ENCODE assay signal across 8 cellular contexts in genomic region chr10:73096041-73096451, GRCh38. TPM values are rescaled to one million over a fixed set of nuclear protein-coding genes. Genes with fewer than 3 reads are reported as not detected.
DNase-seq lines count a peak whose midpoint lies in the region; ATAC-seq and TF ChIP-seq lines count a peak whose summit lies in the region.

No MANE protein-coding gene starts in this region.

- H3K9me3 ChIP-seq in DOHH2 (ENCODE audit: control insufficient read depth, insufficient read depth, low read length) (no peaks in the 10 kb centered on the region), Loucy (ENCODE audit: insufficient read depth, low read depth, low read length) (no peaks in the 10 kb centered on the region), body of pancreas (no peaks in the 10 kb centered on the region), iPS-20b (ENCODE audit: insufficient read depth, low read depth, low read length) (no peaks in the 10 kb centered on the region)

- no peaks in the 10 kb centered on the region for H3K9me2 ChIP-seq in DOHH2 (replicated peaks; ENCODE audit: control insufficient read depth, low read length)
- no peaks in the 10 kb centered on the region for H3K9me2 ChIP-seq in Loucy (replicated peaks; ENCODE audit: low read depth, low read length)

- H3K36me3 ChIP-seq in DOHH2 (ENCODE audit: control insufficient read depth, low read length) = peaks cover 22% of the 10 kb centered on the region
- H3K36me3 ChIP-seq in Loucy (ENCODE audit: insufficient read depth, low read length) = no peaks in the 10 kb centered on the region
- H3K36me3 ChIP-seq in body of pancreas (replicated peaks in 1 of 2; ENCODE audit: insufficient read depth in 1 of 2, low read depth in 2 of 2) = no peaks in the 10 kb centered on the region
- H3K36me3 ChIP-seq in iPS-20b (ENCODE audit: insufficient read depth, low read depth, low read length) = no peaks in the 10 kb centered on the region

- peak overlapping the region; percentile 91 for H3K9ac ChIP-seq in Loucy (ENCODE audit: low read depth, low read length, poor library complexity, severe bottlenecking)
- peak overlapping the region; percentile 85 for H3K9ac ChIP-seq in iPS-20b (ENCODE audit: low read depth, low read length)

- H3K79me2 ChIP-seq in DOHH2 (ENCODE audit: control insufficient read depth, low read length) = peaks cover 54% of the 10 kb centered on the region
- H3K79me2 ChIP-seq in Loucy (ENCODE audit: insufficient read depth, low read length) = peaks cover 50% of the 10 kb centered on the region

- no peak for TF ChIP-seq CTCF in DOHH2 (IDR thresholded peaks at IDR 0.05; ENCODE audit: low read depth, low read length, poor library complexity, severe bottlenecking)
- TF ChIP-seq CTCF in Loucy (conservative IDR thresholded peaks at IDR 0.05; ENCODE audit: low read length) = no peak
- no peak for TF ChIP-seq CTCF in body of pancreas (IDR thresholded peaks at IDR 0.05)

- H3K27me3 ChIP-seq in DOHH2 (ENCODE audit: control insufficient read depth, low read length) (no peaks in the 10 kb centered on the region), Loucy (ENCODE audit: insufficient read depth, low read length, poor library complexity, severe bottlenecking) (no peaks in the 10 kb centered on the region), body of pancreas (no peaks in the 10 kb centered on the region), iPS-20b (ENCODE audit: insufficient read depth, low read length) (no peaks in the 10 kb centered on the region)

- DNase-seq in UCSD-AML1 (lab: John Stamatoyannopoulos, UW; ENCODE audit: unreplicated experiment) = peak; percentile 75
- peak; percentile 67 to 76 (median 70) for DNase-seq in body of pancreas
- DNase-seq in stimulated activated CD4-positive, alpha-beta T cell treated with anti-CD3 and anti-CD28 coated beads, Interleukin-12 subunit alpha, Interleukin-12 subunit beta, amount 100 ng/mL, for 24 hours (ENCODE audit: low read depth in 2 of 2) = peak; percentile 56 to 58
- no peak for DNase-seq in HPDE6-E6E7 (ENCODE audit: extremely low spot score)

- H3K4me3 ChIP-seq in DOHH2 (ENCODE audit: low read length) (peak overlapping the region; percentile 84), Loucy (ENCODE audit: low read length, poor library complexity, severe bottlenecking) (peak overlapping the region; percentile 84), body of pancreas (peak overlapping the region; percentile 32 to 49), iPS-20b (ENCODE audit: low read length) (peak overlapping the region; percentile 85)

- no peak for TF ChIP-seq POLR2A in body of pancreas (IDR thresholded peaks at IDR 0.05)

- H3K4me2 ChIP-seq in DOHH2 (ENCODE audit: low read length) (peak overlapping the region; percentile 72), Loucy (ENCODE audit: low read depth, low read length, poor library complexity, severe bottlenecking) (peak overlapping the region; percentile 95)

- H3F3A ChIP-seq in DOHH2 (ENCODE audit: control insufficient read depth, insufficient read depth) (peaks cover 4% of the 10 kb centered on the region), Loucy (ENCODE audit: low read depth) (peaks cover 12% of the 10 kb centered on the region; the same call in 1 of the 2 replicates)

- H3K4me1 ChIP-seq in DOHH2 (ENCODE audit: control insufficient read depth, low read length) (peaks cover 26% of the 10 kb centered on the region), Loucy (ENCODE audit: insufficient read depth, low read length, poor library complexity, severe bottlenecking) (peaks cover 34% of the 10 kb centered on the region), body of pancreas (peaks cover 29% of the 10 kb centered on the region), iPS-20b (ENCODE audit: insufficient read depth, low read length) (peaks cover 12% of the 10 kb centered on the region; the same call in 1 of the 2 replicates)

- H4K20me1 ChIP-seq in DOHH2 (ENCODE audit: control insufficient read depth, insufficient read depth, low read depth, low read length) (peaks cover 23% of the 10 kb centered on the region), Loucy (ENCODE audit: insufficient read depth, low read length, poor library complexity, severe bottlenecking) (peaks cover 31% of the 10 kb centered on the region)

- 0 to 1% methylated on average over 29 of the region's 29 CpGs for whole genome bisulfite sequencing in body of pancreas, 2 donors

- intact Hi-C loops in body of pancreas (cut with DNase I) = no loop called here

- H2AFZ ChIP-seq in Loucy (ENCODE audit: low read length) = peak overlapping the region; percentile 95

- H3K27ac ChIP-seq in DOHH2 (ENCODE audit: low read depth, low read length) (peak overlapping the region; percentile 61), body of pancreas (peak overlapping the region; percentile 88 to 93 (median 90)), iPS-20b (ENCODE audit: low read length) (peak overlapping the region; percentile 28)

- ATAC-seq in GM21717 (IDR thresholded peaks at IDR 0.05; ENCODE audit: unreplicated experiment) = peak; percentile 32
- peak; percentile 38 for ATAC-seq in body of pancreas

RNA-seq across cellular contexts. Expression of gene P4HA1, which starts 0.6 kb away (rescaled TPM):
- 10 to 100 TPM; 11.9 to 21.5 TPM for total RNA-seq in body of pancreas

RNA-seq across cellular contexts. Expression of gene NUDT13, which starts 14.2 kb away (rescaled TPM):
- 1 to 10 TPM; 2.3 to 3.3 TPM for total RNA-seq in body of pancreas

Comparison
In these comparisons a context has a peak if more than half of its experiments do, and no peak if none do; other contexts are left out.
1. H3K27ac ChIP-seq: peak in every context shown above with its lines; median percentile 90 in body of pancreas; 61 in DOHH2; 28 in iPS-20b.